Comparison of ENCODE assay signal across 24 cellular contexts in genomic region chr15:25770618-25771369, GRCh38.
DNase-seq lines count a peak whose midpoint lies in the region; ATAC-seq and TF ChIP-seq lines count a peak whose summit lies in the region.
"Had no signal": no experiment of that assay in that cellular context is flagged by ENCODE, and none has a peak within 500 bp of the region (broad histone marks: within the 10 kb centered on the region; RNA-seq: fewer than 3 reads in every experiment).

No MANE protein-coding gene starts in this region.

- H3K27me3 Mint-ChIP-seq in activated CD8-positive, alpha-beta T cell treated with anti-CD3 and anti-CD28 coated beads, Interleukin-2, amount 10 ng/mL, durations not matched to agents 7 days and 5 days (ENCODE audit: low read depth) = no peaks in the 10 kb centered on the region
- no peaks in the 10 kb centered on the region for H3K27me3 Mint-ChIP-seq in activated CD8-positive, alpha-beta T cell treated with anti-CD3 and anti-CD28 coated beads for 36 hours
- H3K27me3 Mint-ChIP-seq: CD8-positive, alpha-beta memory T cell had no signal

- peaks cover 5% of the 10 kb centered on the region for H3K4me1 Mint-ChIP-seq in activated CD8-positive, alpha-beta T cell treated with anti-CD3 and anti-CD28 coated beads, Interleukin-2, amount 10 ng/mL, durations not matched to agents 7 days and 5 days (ENCODE audit: low read depth)
- peaks cover 7% of the 10 kb centered on the region for H3K4me1 Mint-ChIP-seq in activated CD8-positive, alpha-beta T cell treated with anti-CD3 and anti-CD28 coated beads for 36 hours (ENCODE audit: low read depth)

- H3K27me3 ChIP-seq in SJSA1 (replicated peaks) (no peaks in the 10 kb centered on the region), smooth muscle cell (ENCODE audit: low read depth) (no peaks in the 10 kb centered on the region)

- peak overlapping the region; percentile 22 for H3K27ac ChIP-seq in SJSA1
- peak overlapping the region; percentile 69 for H3K27ac ChIP-seq in smooth muscle cell (ENCODE audit: low read depth)
- H3K27ac ChIP-seq: C4-2B, RWPE1 had no signal

- H3F3A ChIP-seq in smooth muscle cell (ENCODE audit: low read depth) = no peaks in the 10 kb centered on the region

- H3K9ac ChIP-seq in smooth muscle cell (ENCODE audit: low read depth) = no peak overlapping the region

- no peaks in the 10 kb centered on the region for H3K9me3 Mint-ChIP-seq in activated CD8-positive, alpha-beta T cell treated with anti-CD3 and anti-CD28 coated beads, Interleukin-2, amount 10 ng/mL, durations not matched to agents 7 days and 5 days (ENCODE audit: insufficient read depth)
- H3K9me3 Mint-ChIP-seq in activated CD8-positive, alpha-beta T cell treated with anti-CD3 and anti-CD28 coated beads for 36 hours = no peaks in the 10 kb centered on the region
- H3K9me3 Mint-ChIP-seq: CD8-positive, alpha-beta memory T cell; HFFc6 had no signal

- no peak overlapping the region for H3K27ac Mint-ChIP-seq in activated CD8-positive, alpha-beta T cell treated with anti-CD3 and anti-CD28 coated beads, Interleukin-2, amount 10 ng/mL, durations not matched to agents 7 days and 5 days
- H3K27ac Mint-ChIP-seq in activated CD8-positive, alpha-beta T cell treated with anti-CD3 and anti-CD28 coated beads for 36 hours = no peak overlapping the region

- WGBS in smooth muscle cell (ENCODE audit: low lambda C conversion rate) = 87% methylated on average over 14 of the region's 14 CpGs

- peak; percentile 9 for DNase-seq in activated CD8-positive, alpha-beta T cell treated with anti-CD3 and anti-CD28 coated beads, Interleukin-2, amount 10 ng/mL, durations not matched to agents 7 days and 5 days
- DNase-seq in activated CD8-positive, alpha-beta T cell treated with anti-CD3 and anti-CD28 coated beads for 36 hours = no peak
- DNase-seq in SJSA1 (ENCODE audit: low read depth in 1 of 2, low spot score in 2 of 2) (peak; percentile 48 to 49), mesenteric fat pad (ENCODE audit: low spot score) (peak; percentile 69), smooth muscle cell (lab: John Stamatoyannopoulos, UW; ENCODE audit: unreplicated experiment) (no peak), NCI-H2171 (lab: John Stamatoyannopoulos, UW) (no peak), EL (no peak), NOMO-1 (lab: John Stamatoyannopoulos, UW; ENCODE audit: unreplicated experiment in 2 of 2) (no peak)
- DNase-seq: Calu3; CD8-positive, alpha-beta memory T cell; DMS153; GDM1; H9; HFFc6; NCI-H1092; NCI-H1436; NCI-H187 treated with DMSO at 0.1 percent for 48 hours; NCI-H2107; NCI-H2227 treated with DMSO at 0.1 percent for 48 hours; NCI-H510A; NCI-H748 treated with DMSO at 0.1 percent for 48 hours; SIG-M5 had no signal

- peaks cover 28% of the 10 kb centered on the region for H3K36me3 Mint-ChIP-seq in activated CD8-positive, alpha-beta T cell treated with anti-CD3 and anti-CD28 coated beads, Interleukin-2, amount 10 ng/mL, durations not matched to agents 7 days and 5 days (ENCODE audit: low read depth)
- H3K36me3 Mint-ChIP-seq in activated CD8-positive, alpha-beta T cell treated with anti-CD3 and anti-CD28 coated beads for 36 hours (ENCODE audit: low read depth) = peaks cover 11% of the 10 kb centered on the region

- TF ChIP-seq CTCF in activated CD8-positive, alpha-beta T cell treated with anti-CD3 and anti-CD28 coated beads for 36 hours (IDR thresholded peaks at IDR 0.05) = no peak
- TF ChIP-seq CTCF in smooth muscle cell (IDR thresholded peaks at IDR 0.05; ENCODE audit: borderline replicate concordance, insufficient read depth, poor library complexity, severe bottlenecking) = no peak

- H3K4me1 ChIP-seq in SJSA1 (replicated peaks) (peaks cover 34% of the 10 kb centered on the region), smooth muscle cell (ENCODE audit: low read depth) (peaks cover 18% of the 10 kb centered on the region)

- H3K79me2 ChIP-seq in smooth muscle cell (ENCODE audit: low read depth) = peaks cover 4% of the 10 kb centered on the region

- H3K9me3 ChIP-seq in SJSA1 (replicated peaks) (no peaks in the 10 kb centered on the region), smooth muscle cell (replicated peaks; ENCODE audit: low read depth) (no peaks in the 10 kb centered on the region)

- H3K4me3 Mint-ChIP-seq in activated CD8-positive, alpha-beta T cell treated with anti-CD3 and anti-CD28 coated beads, Interleukin-2, amount 10 ng/mL, durations not matched to agents 7 days and 5 days = no peak overlapping the region
- no peak overlapping the region for H3K4me3 Mint-ChIP-seq in activated CD8-positive, alpha-beta T cell treated with anti-CD3 and anti-CD28 coated beads for 36 hours
- H3K4me3 Mint-ChIP-seq: CD8-positive, alpha-beta memory T cell; H9; HFFc6 had no signal

- CTCF ChIA-PET in activated CD8-positive, alpha-beta T cell treated with anti-CD3 and anti-CD28 coated beads, Interleukin-2, amount 10 ng/mL, durations not matched to agents 7 days and 5 days (lab: Charles Lee) = no interaction called here
- CTCF ChIA-PET in activated CD8-positive, alpha-beta T cell treated with anti-CD3 and anti-CD28 coated beads for 36 hours (lab: Charles Lee) = interaction anchor here (0.9 to 1.8 kb wide), 2 partner anchors 12 to 163 kb away, joined by 3 to 5 read pairs; no protein-coding TSS in a partner anchor

- H3K36me3 ChIP-seq in SJSA1 (peaks cover 19% of the 10 kb centered on the region), smooth muscle cell (ENCODE audit: low read depth) (no peaks in the 10 kb centered on the region)

- POLR2A ChIA-PET in activated CD8-positive, alpha-beta T cell treated with anti-CD3 and anti-CD28 coated beads, Interleukin-2, amount 10 ng/mL, durations not matched to agents 7 days and 5 days (lab: Charles Lee) = no interaction called here
- POLR2A ChIA-PET in activated CD8-positive, alpha-beta T cell treated with anti-CD3 and anti-CD28 coated beads for 36 hours (lab: Charles Lee) = no interaction called here

- no peak for ATAC-seq in activated CD8-positive, alpha-beta T cell treated with anti-CD3 and anti-CD28 coated beads, Interleukin-2, amount 10 ng/mL, durations not matched to agents 7 days and 5 days
- ATAC-seq in activated CD8-positive, alpha-beta T cell treated with anti-CD3 and anti-CD28 coated beads for 36 hours = no peak

- intact Hi-C loops in activated CD8-positive, alpha-beta T cell treated with anti-CD3 and anti-CD28 coated beads for 36 hours (cut with micrococcal nuclease) = no loop called here

- H2AFZ ChIP-seq in smooth muscle cell (ENCODE audit: low read depth) = no peak overlapping the region

- H3K4me3 ChIP-seq in SJSA1 (no peak overlapping the region), smooth muscle cell (no peak overlapping the region)

- H3K4me2 ChIP-seq in smooth muscle cell = peak overlapping the region; percentile 33

- H4K20me1 ChIP-seq in smooth muscle cell (ENCODE audit: low read depth) = no peaks in the 10 kb centered on the region

Comparison
In these comparisons a context has a peak if more than half of its experiments do, and no peak if none do; other contexts are left out.
1. DNase-seq: peak in activated CD8-positive, alpha-beta T cell treated with anti-CD3 and anti-CD28 coated beads, Interleukin-2, amount 10 ng/mL, durations not matched to agents 7 days and 5 days (single experiment), SJSA1 (2 of 2) and mesenteric fat pad (single experiment); none in activated CD8-positive, alpha-beta T cell treated with anti-CD3 and anti-CD28 coated beads for 36 hours (single experiment), smooth muscle cell (single experiment), NCI-H2171 (single experiment), EL (single experiment) and NOMO-1 (0 of 2).